ENCODE assay signal across 9 cellular contexts in the genomic region with DNA sequence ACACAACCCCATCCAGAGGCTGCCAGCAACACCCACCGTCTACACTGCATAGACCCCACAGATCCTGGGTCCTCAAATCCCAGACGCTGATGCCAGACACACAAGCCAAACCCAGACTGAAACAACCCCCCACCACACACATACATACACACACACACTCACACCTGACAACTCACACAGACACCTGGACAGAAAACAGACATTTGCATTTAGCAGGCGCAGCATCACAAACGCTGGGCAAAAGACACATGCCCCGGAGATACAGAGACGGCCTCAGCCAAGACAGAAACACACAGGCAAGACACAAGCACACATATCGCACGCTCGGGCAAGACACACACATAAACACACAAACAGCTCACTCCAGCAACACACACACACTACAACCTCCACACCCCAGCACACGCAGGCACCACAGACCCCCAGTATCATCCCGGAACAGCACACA. TPM values are rescaled to one million over a fixed set of nuclear protein-coding genes. Genes with fewer than 3 reads are reported as not detected.
DNase-seq lines count a peak whose midpoint lies in the region; ATAC-seq, FAIRE-seq and TF ChIP-seq lines count a peak whose summit lies in the region.
"Had no signal": no experiment of that assay in that cellular context is flagged by ENCODE, and none has a peak within 500 bp of the region (broad histone marks: within the 10 kb centered on the region; RNA-seq: fewer than 3 reads in every experiment).

No MANE protein-coding gene starts in this region.

- TF ChIP-seq EP300 in transverse colon (IDR thresholded peaks at IDR 0.05; ENCODE audit: low read depth): no peak

- H3K4me1 Mint-ChIP-seq in activated naive CD4-positive, alpha-beta T cell treated with anti-CD3 and anti-CD28 coated beads, Interleukin-2, amount 10 ng/mL, durations not matched to agents 7 days and 5 days: peaks cover 37% of the 10 kb centered on the region

- 1% methylated on average over 11 of the region's 11 CpGs; no CpG with 5 or more reads in 1 of the 2 donors for WGBS in transverse colon (ENCODE audit: low coverage in 1 of 2), 2 donors

- peaks cover 12 to 65% (median 45%) of the 10 kb centered on the region in 4 donors for H3K4me1 ChIP-seq in transverse colon

- H3K27me3 ChIP-seq in WERI-Rb-1 (ENCODE audit: insufficient read depth, low read depth, severe bottlenecking) (no peaks in the 10 kb centered on the region), transverse colon (no peaks in the 10 kb centered on the region)

- peaks cover 9% of the 10 kb centered on the region for H3K36me3 ChIP-seq in WERI-Rb-1
- H3K36me3 ChIP-seq in transverse colon: no peaks in the 10 kb centered on the region

- H3K4me3 ChIP-seq in WERI-Rb-1 (ENCODE audit: low read depth, low read length) (peak overlapping the region; percentile 80), iPS-18c (ENCODE audit: insufficient read depth, low read depth, low read length) (peak overlapping the region; percentile 84), transverse colon (peak overlapping the region; percentile 83 to 99 (median 97))

- intact Hi-C loops in transverse colon (cut with DNase I; ENCODE audit: low total_unique reads) (no loop called here), posterior vena cava (cut with DNase I) (loop anchor here in 1 of 2 donors (10.0 kb wide), 1 partner anchor 75 kb away; no protein-coding TSS in a partner anchor)

- in situ Hi-C loops in transverse colon (cut with MboI; ENCODE audit: low pct_ligation_motif_present in 1 of 4, low pct_unique_long_range_greater_than_20kb in 1 of 4, low sequenced_read_pairs in 3 of 4): no loop called here

- H3K36me3 Mint-ChIP-seq in activated naive CD4-positive, alpha-beta T cell treated with anti-CD3 and anti-CD28 coated beads, Interleukin-2, amount 10 ng/mL, durations not matched to agents 7 days and 5 days: peaks cover 6% of the 10 kb centered on the region
- peaks cover 6 to 16% of the 10 kb centered on the region in 2 donors for H3K36me3 Mint-ChIP-seq in activated naive CD4-positive, alpha-beta T cell treated with anti-CD3 and anti-CD28 coated beads, Interleukin-2, amount 50 U/mL, for 72 hours

- peak; percentile 37 for DNase-seq in activated naive CD4-positive, alpha-beta T cell treated with anti-CD3 and anti-CD28 coated beads, Interleukin-2, amount 10 ng/mL, durations not matched to agents 7 days and 5 days
- no peak for DNase-seq in activated naive CD4-positive, alpha-beta T cell treated with anti-CD3 and anti-CD28 coated beads, Interleukin-2, amount 50 U/mL, for 72 hours (ENCODE audit: low spot score in 2 of 2)
- DNase-seq in WERI-Rb-1 (no peak), transverse colon (peak; percentile 38), D721Med (ENCODE audit: insufficient read length, low spot score) (no peak), posterior vena cava (ENCODE audit: low spot score) (no peak)
- DNase-seq in effector CD8-positive, alpha-beta T cell (lab: John Stamatoyannopoulos, UW): no peak

- no peak for TF ChIP-seq CTCF in WERI-Rb-1 (IDR thresholded peaks at IDR 0.05; ENCODE audit: low read depth, low read length)
- no peak for TF ChIP-seq CTCF in transverse colon (IDR thresholded peaks at IDR 0.05)
- no peak for TF ChIP-seq CTCF in D721Med (IDR thresholded peaks at IDR 0.05; ENCODE audit: insufficient read depth, missing control alignments)

- peaks cover 11% of the 10 kb centered on the region for H3K27me3 Mint-ChIP-seq in activated naive CD4-positive, alpha-beta T cell treated with anti-CD3 and anti-CD28 coated beads, Interleukin-2, amount 10 ng/mL, durations not matched to agents 7 days and 5 days

- CTCF ChIA-PET in activated naive CD4-positive, alpha-beta T cell treated with anti-CD3 and anti-CD28 coated beads, Interleukin-2, amount 10 ng/mL, durations not matched to agents 7 days and 5 days (lab: Charles Lee): interaction anchor here (0.9 to 1.8 kb wide), 3 partner anchors 14 to 19 kb away, joined by 4 to 9 read pairs (median 5); no protein-coding TSS in a partner anchor

- H3K4me3 Mint-ChIP-seq in activated naive CD4-positive, alpha-beta T cell treated with anti-CD3 and anti-CD28 coated beads, Interleukin-2, amount 10 ng/mL, durations not matched to agents 7 days and 5 days: no peak overlapping the region

- ATAC-seq in activated naive CD4-positive, alpha-beta T cell treated with anti-CD3 and anti-CD28 coated beads, Interleukin-2, amount 50 U/mL, for 72 hours: no peak

- no peak overlapping the region; the same call in 1 of the 2 replicates for H3K27ac ChIP-seq in WERI-Rb-1
- peak overlapping the region; percentile 97 to 100 (median 99) for H3K27ac ChIP-seq in transverse colon

- H3K9me3 ChIP-seq in WERI-Rb-1 (ENCODE audit: severe bottlenecking) (no peaks in the 10 kb centered on the region), iPS-18c (ENCODE audit: control insufficient read depth, insufficient read depth, low read length) (no peaks in the 10 kb centered on the region), transverse colon (no peaks in the 10 kb centered on the region)

- peak; percentile 22 for TF ChIP-seq POLR2A in transverse colon (IDR thresholded peaks at IDR 0.05)

- no peak for FAIRE-seq in D721Med (lab: Jason Lieb, UNC)

- H3K9me3 Mint-ChIP-seq in activated naive CD4-positive, alpha-beta T cell treated with anti-CD3 and anti-CD28 coated beads, Interleukin-2, amount 10 ng/mL, durations not matched to agents 7 days and 5 days: no peaks in the 10 kb centered on the region
- no peaks in the 10 kb centered on the region for H3K9me3 Mint-ChIP-seq in activated naive CD4-positive, alpha-beta T cell treated with anti-CD3 and anti-CD28 coated beads, Interleukin-2, amount 50 U/mL, for 72 hours
- H3K9me3 Mint-ChIP-seq: dendritic cell treated with granulocyte-macrophage colony-stimulating factor and Interleukin-4, amounts not matched to agents 40 ng/mL and 50 ng/mL, for 4 days had no signal

- H3K27ac Mint-ChIP-seq in activated naive CD4-positive, alpha-beta T cell treated with anti-CD3 and anti-CD28 coated beads, Interleukin-2, amount 10 ng/mL, durations not matched to agents 7 days and 5 days: no peak overlapping the region
- no peak overlapping the region for H3K27ac Mint-ChIP-seq in activated naive CD4-positive, alpha-beta T cell treated with anti-CD3 and anti-CD28 coated beads, Interleukin-2, amount 50 U/mL, for 72 hours
- H3K27ac Mint-ChIP-seq: dendritic cell treated with granulocyte-macrophage colony-stimulating factor and Interleukin-4, amounts not matched to agents 40 ng/mL and 50 ng/mL, for 4 days had no signal

RNA-seq across cellular contexts. Expression of gene BBC3, which starts 1.3 kb away (rescaled TPM):
- total RNA-seq in activated naive CD4-positive, alpha-beta T cell treated with anti-CD3 and anti-CD28 coated beads, Interleukin-2, amount 50 U/mL, for 72 hours: 10 to 100 TPM; 21.9 to 84.2 TPM
- total RNA-seq in transverse colon (10 to 100 TPM; 10.9 to 31.0 (median 14.4) TPM), posterior vena cava (1 to 10 TPM; 3.7 to 4.2 TPM)

RNA-seq across cellular contexts. Expression of gene CCDC9, which starts 26.6 kb away (rescaled TPM):
- 10 to 100 TPM; 50.0 to 60.2 TPM for total RNA-seq in activated naive CD4-positive, alpha-beta T cell treated with anti-CD3 and anti-CD28 coated beads, Interleukin-2, amount 50 U/mL, for 72 hours
- 10 to 100 TPM; 20.9 to 27.5 (median 22.4) TPM for total RNA-seq in transverse colon
- 10 to 100 TPM; 31.6 to 33.5 TPM for total RNA-seq in posterior vena cava

RNA-seq across cellular contexts. Expression of gene INAFM1, which starts 45.0 kb away (rescaled TPM):
- 10 to 100 TPM; 16.9 to 20.0 TPM for total RNA-seq in activated naive CD4-positive, alpha-beta T cell treated with anti-CD3 and anti-CD28 coated beads, Interleukin-2, amount 50 U/mL, for 72 hours
- total RNA-seq in transverse colon (10 to 100 TPM in 2 of 4 donors, 1 to 10 TPM in 2; 7.2 to 17.2 (median 9.6) TPM), posterior vena cava (10 to 100 TPM; 28.2 to 38.6 TPM)

Comparison
In these comparisons a context has a peak if more than half of its experiments do, and no peak if none do; other contexts are left out.
1. DNase-seq: peak in activated naive CD4-positive, alpha-beta T cell treated with anti-CD3 and anti-CD28 coated beads, Interleukin-2, amount 10 ng/mL, durations not matched to agents 7 days and 5 days (single experiment) and transverse colon (single experiment); none in activated naive CD4-positive, alpha-beta T cell treated with anti-CD3 and anti-CD28 coated beads, Interleukin-2, amount 50 U/mL, for 72 hours (0 of 2), WERI-Rb-1 (single experiment), D721Med (single experiment), posterior vena cava (single experiment) and effector CD8-positive, alpha-beta T cell (single experiment).
2. Peak in every context shown above with its lines, with median percentiles within 50 percentile points of each other: H3K4me3 ChIP-seq.